In the genomic region with DNA sequence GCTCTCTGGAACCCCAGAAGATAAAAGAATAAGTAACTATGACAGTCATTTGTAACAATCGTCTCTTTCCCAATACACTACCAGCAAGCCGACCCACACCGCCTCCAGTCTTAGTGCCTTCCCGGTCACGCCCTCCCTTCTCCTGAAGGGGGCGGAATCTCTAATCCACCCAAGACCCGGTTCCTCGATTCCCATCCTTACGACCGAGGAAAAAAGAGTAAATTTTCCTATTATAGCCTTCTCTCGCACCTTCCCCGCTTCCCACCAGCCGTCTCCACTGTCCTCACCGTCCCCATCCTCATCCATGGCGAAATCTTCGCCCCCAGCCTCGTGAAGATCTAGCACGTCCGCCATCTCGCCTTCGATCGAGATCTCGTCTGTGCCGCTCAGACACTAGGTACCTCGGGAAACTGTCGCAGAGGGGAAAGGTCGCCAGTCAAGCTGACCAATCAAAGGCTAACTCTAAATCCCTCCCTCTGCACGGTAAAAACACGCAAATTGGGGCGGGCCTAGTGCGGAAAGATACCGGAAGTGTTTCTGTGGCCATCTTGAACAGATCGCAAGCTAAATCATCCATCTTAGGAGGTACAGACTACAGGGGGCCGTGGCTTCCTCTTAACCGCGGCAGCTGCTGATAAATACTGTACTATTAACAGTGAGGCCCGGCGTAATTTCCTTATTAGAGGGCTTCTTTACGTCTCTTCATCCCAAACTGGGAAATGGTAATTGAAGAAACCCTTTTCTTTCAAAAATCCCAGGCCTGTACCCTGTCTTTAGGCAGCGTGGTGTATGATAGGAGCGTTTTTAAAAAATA, we compare ENCODE assay signal across 8 cellular contexts. TPM values are rescaled to one million over a fixed set of nuclear protein-coding genes. Genes with fewer than 3 reads are reported as not detected.
A peak's percentile ranks its signal among the peaks of the same experiment; 100 is the strongest.
DNase-seq lines count a peak whose midpoint lies in the region; ATAC-seq and TF ChIP-seq lines count a peak whose summit lies in the region.

A gene (minus strand): TSS at position 412 of the 814 bp plus-strand sequence. CDS start 58 bp downstream, at position 354.

- H3K36me3 ChIP-seq in GM23338 (ENCODE audit: insufficient read depth) (peaks cover 17% of the 10 kb centered on the region), fibroblast of lung (ENCODE audit: control insufficient read depth, insufficient read depth, low read length) (no peaks in the 10 kb centered on the region)
- peaks cover 3 to 6% (median 5%) of the 10 kb centered on the region in 3 experiments for H3K36me3 ChIP-seq in naive thymus-derived CD4-positive, alpha-beta T cell (ENCODE audit: control insufficient read depth in 2 of 3, insufficient read depth in 3 of 3, low read length in 3 of 3)

- no peaks in the 10 kb centered on the region for H3K9me3 ChIP-seq in fibroblast of lung (ENCODE audit: control insufficient read depth, insufficient read depth, low read depth, low read length)
- no peaks in the 10 kb centered on the region for H3K9me3 ChIP-seq in naive thymus-derived CD4-positive, alpha-beta T cell (ENCODE audit: control insufficient read depth in 2 of 3, low read length in 3 of 3)

- no peaks in the 10 kb centered on the region for H4K20me1 ChIP-seq in GM23338 (replicated peaks; ENCODE audit: insufficient read depth)
- H4K20me1 ChIP-seq in fibroblast of lung (ENCODE audit: control insufficient read depth, extremely low read depth, insufficient read depth, low read length) = no peaks in the 10 kb centered on the region

- peak within 1 kb of the TSS; percentile 90 for H3K27ac ChIP-seq in GM23338 (ENCODE audit: low read depth)
- H3K27ac ChIP-seq in fibroblast of lung (ENCODE audit: insufficient read depth, low read length) = peak within 1 kb of the TSS; percentile 97
- peak within 1 kb of the TSS; percentile 100 for H3K27ac ChIP-seq in naive thymus-derived CD4-positive, alpha-beta T cell (ENCODE audit: low read depth, low read length)

- H3K4me1 ChIP-seq in GM23338 (ENCODE audit: insufficient read depth) (peaks cover 12% of the 10 kb centered on the region), fibroblast of lung (ENCODE audit: control insufficient read depth, extremely low read depth, insufficient read depth, low read length) (no peaks in the 10 kb centered on the region)
- H3K4me1 ChIP-seq in naive thymus-derived CD4-positive, alpha-beta T cell (ENCODE audit: control insufficient read depth in 2 of 2, insufficient read depth in 2 of 2, low read length in 2 of 2) = peaks cover 26 to 28% of the 10 kb centered on the region in 2 donors

- peaks cover 15% of the 10 kb centered on the region for H3K4me1 Mint-ChIP-seq in GM23338
- peaks cover 11% of the 10 kb centered on the region for H3K4me1 Mint-ChIP-seq in activated T-helper 1 cell treated with anti-CD3 and anti-CD28 coated beads, Interleukin-12 subunit alpha, Interleukin-12 subunit beta, Interleukin-2, Interleukin-4 antibody, amounts not matched to agents 30 ng/mL and 10 ng/mL and 1 ng/mL, durations not matched to agents 14 hours and 24 hours and 36 hours (ENCODE audit: low read depth)
- peaks cover 11 to 33% (median 23%) of the 10 kb centered on the region in 7 donors for H3K4me1 Mint-ChIP-seq in naive thymus-derived CD4-positive, alpha-beta T cell
- H3K4me1 Mint-ChIP-seq in stimulated activated naive B cell treated with anti-CD40 and anti-IgM and Interleukin-4, amounts not matched to agents 10 μg/mL and 1 μg/mL and 100 μg/mL, for 72 hours = peaks cover 17 to 37% of the 10 kb centered on the region in 2 donors

- peak within 1 kb of the TSS; percentile 88 for H3K9ac ChIP-seq in fibroblast of lung (ENCODE audit: insufficient read depth, low read length)

- peaks cover 14% of the 10 kb centered on the region for H3K36me3 Mint-ChIP-seq in GM23338 (ENCODE audit: low read depth)
- peaks cover 8% of the 10 kb centered on the region for H3K36me3 Mint-ChIP-seq in activated T-helper 1 cell treated with anti-CD3 and anti-CD28 coated beads, Interleukin-12 subunit alpha, Interleukin-12 subunit beta, Interleukin-2, Interleukin-4 antibody, amounts not matched to agents 30 ng/mL and 10 ng/mL and 1 ng/mL, durations not matched to agents 14 hours and 24 hours and 36 hours (ENCODE audit: low read depth)
- peaks cover 0 to 15% (median 7%) of the 10 kb centered on the region in 5 donors for H3K36me3 Mint-ChIP-seq in naive thymus-derived CD4-positive, alpha-beta T cell
- peaks cover 20 to 28% of the 10 kb centered on the region in 2 donors for H3K36me3 Mint-ChIP-seq in stimulated activated naive B cell treated with anti-CD40 and anti-IgM and Interleukin-4, amounts not matched to agents 10 μg/mL and 1 μg/mL and 100 μg/mL, for 72 hours

- peak; percentile 97 for ATAC-seq in GM23338
- peak; percentile 98 for ATAC-seq in naive thymus-derived CD4-positive, alpha-beta T cell
- peak; percentile 97 to 99 for ATAC-seq in stimulated activated naive B cell treated with anti-CD40 and anti-IgM and Interleukin-4, amounts not matched to agents 10 μg/mL and 1 μg/mL and 100 μg/mL, for 72 hours (replicated peaks)

- peak within 1 kb of the TSS; percentile 86 for H3K27ac Mint-ChIP-seq in GM23338
- peak within 1 kb of the TSS; percentile 20 for H3K27ac Mint-ChIP-seq in activated T-helper 1 cell treated with anti-CD3 and anti-CD28 coated beads, Interleukin-12 subunit alpha, Interleukin-12 subunit beta, Interleukin-2, Interleukin-4 antibody, amounts not matched to agents 30 ng/mL and 10 ng/mL and 1 ng/mL, durations not matched to agents 14 hours and 24 hours and 36 hours
- H3K27ac Mint-ChIP-seq in naive thymus-derived CD4-positive, alpha-beta T cell = peak within 1 kb of the TSS in 3 of 9 donors; percentile 56 to 95 (median 94)
- H3K27ac Mint-ChIP-seq in stimulated activated naive B cell treated with anti-CD40 and anti-IgM and Interleukin-4, amounts not matched to agents 10 μg/mL and 1 μg/mL and 100 μg/mL, for 72 hours = peak within 1 kb of the TSS; percentile 42

- H3K79me2 ChIP-seq in GM23338 (replicated peaks; ENCODE audit: insufficient read depth) = peaks cover 12% of the 10 kb centered on the region
- peaks cover 10% of the 10 kb centered on the region for H3K79me2 ChIP-seq in fibroblast of lung (ENCODE audit: control insufficient read depth, insufficient read depth, low read length)

- intact Hi-C loops in activated T-helper 1 cell treated with anti-CD3 and anti-CD28 coated beads, Interleukin-12 subunit alpha, Interleukin-12 subunit beta, Interleukin-2, Interleukin-4 antibody, amounts not matched to agents 30 ng/mL and 10 ng/mL and 1 ng/mL, durations not matched to agents 14 hours and 24 hours and 36 hours (cut with micrococcal nuclease) = loop anchor here (1.0 to 2.0 kb wide), 6 partner anchors 9 to 69 kb away; a partner anchor contains a TSS
- intact Hi-C loops in naive thymus-derived CD4-positive, alpha-beta T cell (cut with micrococcal nuclease) = loop anchor here (1.0 to 2.0 kb wide), 12 partner anchors 9 to 110 kb away; a partner anchor contains a TSS

- H2AFZ ChIP-seq in GM23338 (no peak within 1 kb of the TSS), fibroblast of lung (ENCODE audit: low read length) (peak within 1 kb of the TSS; percentile 45)

- POLR2A ChIA-PET in naive thymus-derived CD4-positive, alpha-beta T cell (lab: Charles Lee) = interaction anchor here (0.7 to 3.7 kb wide), 37 partner anchors 9 to 1678 kb away, joined by 3 to 137 read pairs (median 6); a partner anchor contains a TSS

- peaks cover 4% of the 10 kb centered on the region for H3K27me3 Mint-ChIP-seq in GM23338 (ENCODE audit: insufficient read depth, low read depth, poor library complexity)
- no peaks in the 10 kb centered on the region for H3K27me3 Mint-ChIP-seq in activated T-helper 1 cell treated with anti-CD3 and anti-CD28 coated beads, Interleukin-12 subunit alpha, Interleukin-12 subunit beta, Interleukin-2, Interleukin-4 antibody, amounts not matched to agents 30 ng/mL and 10 ng/mL and 1 ng/mL, durations not matched to agents 14 hours and 24 hours and 36 hours (ENCODE audit: insufficient read depth)
- H3K27me3 Mint-ChIP-seq in naive thymus-derived CD4-positive, alpha-beta T cell = no peaks in the 10 kb centered on the region
- H3K27me3 Mint-ChIP-seq in stimulated activated naive B cell treated with anti-CD40 and anti-IgM and Interleukin-4, amounts not matched to agents 10 μg/mL and 1 μg/mL and 100 μg/mL, for 72 hours = no peaks in the 10 kb centered on the region

- H3K4me3 ChIP-seq in GM23338 = peak within 1 kb of the TSS; percentile 63
- H3K4me3 ChIP-seq in fibroblast of lung (replicated peaks in 1 of 4; ENCODE audit: control extremely low read depth in 1 of 4, insufficient read depth in 1 of 4, low read depth in 3 of 4, low read length in 4 of 4) = peak within 1 kb of the TSS; percentile 72 to 98 (median 92)
- peak within 1 kb of the TSS; percentile 98 for H3K4me3 ChIP-seq in naive thymus-derived CD4-positive, alpha-beta T cell (ENCODE audit: low read length)

- no peaks in the 10 kb centered on the region for H3K9me3 Mint-ChIP-seq in GM23338
- H3K9me3 Mint-ChIP-seq in activated T-helper 1 cell treated with anti-CD3 and anti-CD28 coated beads, Interleukin-12 subunit alpha, Interleukin-12 subunit beta, Interleukin-2, Interleukin-4 antibody, amounts not matched to agents 30 ng/mL and 10 ng/mL and 1 ng/mL, durations not matched to agents 14 hours and 24 hours and 36 hours = no peaks in the 10 kb centered on the region
- no peaks in the 10 kb centered on the region for H3K9me3 Mint-ChIP-seq in naive thymus-derived CD4-positive, alpha-beta T cell
- no peaks in the 10 kb centered on the region for H3K9me3 Mint-ChIP-seq in stimulated activated naive B cell treated with anti-CD40 and anti-IgM and Interleukin-4, amounts not matched to agents 10 μg/mL and 1 μg/mL and 100 μg/mL, for 72 hours

- peak within 1 kb of the TSS; percentile 79 for H3K4me2 ChIP-seq in GM23338
- peak within 1 kb of the TSS; percentile 94 for H3K4me2 ChIP-seq in fibroblast of lung (ENCODE audit: extremely low read depth, insufficient read depth, low read length)

- CTCF ChIA-PET in naive thymus-derived CD4-positive, alpha-beta T cell (lab: Charles Lee) = interaction anchor here (0.6 to 3.4 kb wide), 12 partner anchors 8 to 103 kb away, joined by 3 to 29 read pairs (median 4); a partner anchor contains a TSS

- H3K4me3 Mint-ChIP-seq in GM23338 = no peak within 1 kb of the TSS; the same call in 1 of the 3 replicates
- H3K4me3 Mint-ChIP-seq in activated T-helper 1 cell treated with anti-CD3 and anti-CD28 coated beads, Interleukin-12 subunit alpha, Interleukin-12 subunit beta, Interleukin-2, Interleukin-4 antibody, amounts not matched to agents 30 ng/mL and 10 ng/mL and 1 ng/mL, durations not matched to agents 14 hours and 24 hours and 36 hours = no peak within 1 kb of the TSS
- H3K4me3 Mint-ChIP-seq in naive thymus-derived CD4-positive, alpha-beta T cell = peak within 1 kb of the TSS in 4 of 10 donors; percentile 48 to 85 (median 75)
- peak within 1 kb of the TSS in 1 of 2 donors; percentile 68 for H3K4me3 Mint-ChIP-seq in stimulated activated naive B cell treated with anti-CD40 and anti-IgM and Interleukin-4, amounts not matched to agents 10 μg/mL and 1 μg/mL and 100 μg/mL, for 72 hours

- H3K27me3 ChIP-seq in GM23338 (ENCODE audit: insufficient read depth) (no peaks in the 10 kb centered on the region), fibroblast of lung (ENCODE audit: control insufficient read depth, insufficient read depth, low read length) (no peaks in the 10 kb centered on the region)
- no peaks in the 10 kb centered on the region for H3K27me3 ChIP-seq in naive thymus-derived CD4-positive, alpha-beta T cell (ENCODE audit: control insufficient read depth in 2 of 2, insufficient read depth in 2 of 2, low read length in 2 of 2)

- DNase-seq in ELF-1 (ENCODE audit: low read depth, low spot score) (peak; percentile 98), GM23338 (ENCODE audit: low spot score) (peak; percentile 99), LHCN-M2 (ENCODE audit: low read depth) (peak; percentile 99), RPMI7951 (ENCODE audit: low read depth) (peak; percentile 97), fibroblast of lung (ENCODE audit: low read depth in 2 of 2) (peak; percentile 98 to 99)
- DNase-seq in activated T-helper 1 cell treated with anti-CD3 and anti-CD28 coated beads, Interleukin-12 subunit alpha, Interleukin-12 subunit beta, Interleukin-2, Interleukin-4 antibody, amounts not matched to agents 30 ng/mL and 10 ng/mL and 1 ng/mL, durations not matched to agents 14 hours and 24 hours and 36 hours (ENCODE audit: low spot score) = peak; percentile 93
- DNase-seq in naive thymus-derived CD4-positive, alpha-beta T cell = peak; percentile 70 to 98 (median 96)
- DNase-seq in stimulated activated naive B cell treated with anti-CD40 and anti-IgM and Interleukin-4, amounts not matched to agents 10 μg/mL and 1 μg/mL and 100 μg/mL, for 72 hours = peak; percentile 95

- H3K9me2 ChIP-seq in GM23338 (ENCODE audit: insufficient read depth) = no peaks in the 10 kb centered on the region

- peak; percentile 55 to 73 for TF ChIP-seq CTCF in GM23338 (conservative IDR thresholded peaks at IDR 0.05; ENCODE audit: low read depth in 2 of 2)
- TF ChIP-seq CTCF in fibroblast of lung (conservative IDR thresholded peaks at IDR 0.05 in 1 of 2, IDR thresholded peaks at IDR 0.05 in 1 of 2; ENCODE audit: low read depth in 1 of 2, low read length in 2 of 2) = peak; percentile 65 to 71

- peaks cover 12% of the 10 kb centered on the region; the same call in 1 of the 2 replicates for H3F3A ChIP-seq in GM23338 (replicated peaks; ENCODE audit: low read depth)

RNA-seq across cellular contexts. Expression of the gene that starts here (rescaled TPM):
- 170 and 212 TPM in 2 replicates for total RNA-seq in GM23338 (2014; rRNA removed; shearing (Covaris generic))
- polyA plus RNA-seq in GM23338 (2016; fragmentation: Nextera tagmentation; extraction: Ambion mirVana) (286 and 312 TPM in 2 replicates), fibroblast of lung (137 and 235 TPM in 2 replicates)
- total RNA-seq in LHCN-M2 (2014; rRNA removed) (278 and 284 TPM in 2 replicates), fibroblast of lung (56.6 and 61.9 TPM in 2 replicates)
- polyA plus RNA-seq in LHCN-M2 (2012) = 207 TPM
- 173 and 182 TPM in 2 replicates for total RNA-seq in RPMI7951 (2014; rRNA removed; shearing (Covaris generic))
- total RNA-seq in activated T-helper 1 cell treated with anti-CD3 and anti-CD28 coated beads, Interleukin-12 subunit alpha, Interleukin-12 subunit beta, Interleukin-2, Interleukin-4 antibody, amounts not matched to agents 30 ng/mL and 10 ng/mL and 1 ng/mL, durations not matched to agents 14 hours and 24 hours and 36 hours = 331 and 354 TPM in 2 replicates
- polyA plus RNA-seq in fibroblast of lung (2012) = 136 and 199 TPM in 2 replicates
- 10.7 and 10.8 TPM in 2 replicates for polyA minus RNA-seq in fibroblast of lung (ENCODE audit: low replicate concordance)
- total RNA-seq in naive thymus-derived CD4-positive, alpha-beta T cell = 100 to 1,000 TPM; 115 to 182 (median 120) TPM
- polyA plus RNA-seq in naive thymus-derived CD4-positive, alpha-beta T cell = 100 to 1,000 TPM; 152 to 156 TPM

Comparison
In these comparisons a context has a peak if more than half of its experiments do, and no peak if none do; other contexts are left out.
1. Peak in every context shown above with its lines: DNase-seq, ATAC-seq, H3K4me3 ChIP-seq and H3K27ac ChIP-seq.